Comparison of ENCODE assay signal across 1 cellular context in the genomic region with DNA sequence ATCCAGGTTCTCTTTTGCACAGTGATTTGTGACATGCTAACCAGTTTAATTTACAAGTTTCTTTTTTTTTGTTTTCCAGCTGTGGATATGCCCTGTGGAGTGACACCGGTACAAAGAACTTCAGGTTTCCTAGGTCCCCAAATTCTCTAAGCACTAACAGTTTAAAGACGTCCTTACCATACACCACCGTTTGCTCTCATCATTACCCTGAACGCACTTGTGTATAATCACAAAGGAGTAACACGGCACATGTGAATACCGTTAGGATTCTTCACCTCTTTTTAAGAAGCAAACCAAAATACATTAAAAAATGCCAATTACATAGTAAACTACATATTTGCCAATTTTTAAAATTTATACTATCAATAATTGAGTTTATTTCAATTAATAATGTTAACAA.
TF ChIP-seq lines count a peak whose summit lies in the region.

No MANE protein-coding gene starts in this region.

TF ChIP-seq in HepG2, 621 proteins besides CTCF, POLR2A, EP300 and RAD21 (continued from another document):
- TF ChIP-seq, protein P1, sequence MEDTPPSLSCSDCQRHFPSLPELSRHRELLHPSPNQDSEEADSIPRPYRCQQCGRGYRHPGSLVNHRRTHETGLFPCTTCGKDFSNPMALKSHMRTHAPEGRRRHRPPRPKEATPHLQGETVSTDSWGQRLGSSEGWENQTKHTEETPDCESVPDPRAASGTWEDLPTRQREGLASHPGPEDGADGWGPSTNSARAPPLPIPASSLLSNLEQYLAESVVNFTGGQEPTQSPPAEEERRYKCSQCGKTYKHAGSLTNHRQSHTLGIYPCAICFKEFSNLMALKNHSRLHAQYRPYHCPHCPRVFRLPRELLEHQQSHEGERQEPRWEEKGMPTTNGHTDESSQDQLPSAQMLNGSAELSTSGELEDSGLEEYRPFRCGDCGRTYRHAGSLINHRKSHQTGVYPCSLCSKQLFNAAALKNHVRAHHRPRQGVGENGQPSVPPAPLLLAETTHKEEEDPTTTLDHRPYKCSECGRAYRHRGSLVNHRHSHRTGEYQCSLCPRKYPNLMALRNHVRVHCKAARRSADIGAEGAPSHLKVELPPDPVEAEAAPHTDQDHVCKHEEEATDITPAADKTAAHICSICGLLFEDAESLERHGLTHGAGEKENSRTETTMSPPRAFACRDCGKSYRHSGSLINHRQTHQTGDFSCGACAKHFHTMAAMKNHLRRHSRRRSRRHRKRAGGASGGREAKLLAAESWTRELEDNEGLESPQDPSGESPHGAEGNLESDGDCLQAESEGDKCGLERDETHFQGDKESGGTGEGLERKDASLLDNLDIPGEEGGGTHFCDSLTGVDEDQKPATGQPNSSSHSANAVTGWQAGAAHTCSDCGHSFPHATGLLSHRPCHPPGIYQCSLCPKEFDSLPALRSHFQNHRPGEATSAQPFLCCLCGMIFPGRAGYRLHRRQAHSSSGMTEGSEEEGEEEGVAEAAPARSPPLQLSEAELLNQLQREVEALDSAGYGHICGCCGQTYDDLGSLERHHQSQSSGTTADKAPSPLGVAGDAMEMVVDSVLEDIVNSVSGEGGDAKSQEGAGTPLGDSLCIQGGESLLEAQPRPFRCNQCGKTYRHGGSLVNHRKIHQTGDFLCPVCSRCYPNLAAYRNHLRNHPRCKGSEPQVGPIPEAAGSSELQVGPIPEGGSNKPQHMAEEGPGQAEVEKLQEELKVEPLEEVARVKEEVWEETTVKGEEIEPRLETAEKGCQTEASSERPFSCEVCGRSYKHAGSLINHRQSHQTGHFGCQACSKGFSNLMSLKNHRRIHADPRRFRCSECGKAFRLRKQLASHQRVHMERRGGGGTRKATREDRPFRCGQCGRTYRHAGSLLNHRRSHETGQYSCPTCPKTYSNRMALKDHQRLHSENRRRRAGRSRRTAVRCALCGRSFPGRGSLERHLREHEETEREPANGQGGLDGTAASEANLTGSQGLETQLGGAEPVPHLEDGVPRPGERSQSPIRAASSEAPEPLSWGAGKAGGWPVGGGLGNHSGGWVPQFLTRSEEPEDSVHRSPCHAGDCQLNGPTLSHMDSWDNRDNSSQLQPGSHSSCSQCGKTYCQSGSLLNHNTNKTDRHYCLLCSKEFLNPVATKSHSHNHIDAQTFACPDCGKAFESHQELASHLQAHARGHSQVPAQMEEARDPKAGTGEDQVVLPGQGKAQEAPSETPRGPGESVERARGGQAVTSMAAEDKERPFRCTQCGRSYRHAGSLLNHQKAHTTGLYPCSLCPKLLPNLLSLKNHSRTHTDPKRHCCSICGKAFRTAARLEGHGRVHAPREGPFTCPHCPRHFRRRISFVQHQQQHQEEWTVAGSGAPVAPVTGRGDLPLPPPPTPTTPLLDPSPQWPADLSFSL (CRISPR knock-in tag; IDR thresholded peaks at IDR 0.05) = peak; percentile 11; the same call in 1 of the 2 replicates
- TF ChIP-seq, protein P2, sequence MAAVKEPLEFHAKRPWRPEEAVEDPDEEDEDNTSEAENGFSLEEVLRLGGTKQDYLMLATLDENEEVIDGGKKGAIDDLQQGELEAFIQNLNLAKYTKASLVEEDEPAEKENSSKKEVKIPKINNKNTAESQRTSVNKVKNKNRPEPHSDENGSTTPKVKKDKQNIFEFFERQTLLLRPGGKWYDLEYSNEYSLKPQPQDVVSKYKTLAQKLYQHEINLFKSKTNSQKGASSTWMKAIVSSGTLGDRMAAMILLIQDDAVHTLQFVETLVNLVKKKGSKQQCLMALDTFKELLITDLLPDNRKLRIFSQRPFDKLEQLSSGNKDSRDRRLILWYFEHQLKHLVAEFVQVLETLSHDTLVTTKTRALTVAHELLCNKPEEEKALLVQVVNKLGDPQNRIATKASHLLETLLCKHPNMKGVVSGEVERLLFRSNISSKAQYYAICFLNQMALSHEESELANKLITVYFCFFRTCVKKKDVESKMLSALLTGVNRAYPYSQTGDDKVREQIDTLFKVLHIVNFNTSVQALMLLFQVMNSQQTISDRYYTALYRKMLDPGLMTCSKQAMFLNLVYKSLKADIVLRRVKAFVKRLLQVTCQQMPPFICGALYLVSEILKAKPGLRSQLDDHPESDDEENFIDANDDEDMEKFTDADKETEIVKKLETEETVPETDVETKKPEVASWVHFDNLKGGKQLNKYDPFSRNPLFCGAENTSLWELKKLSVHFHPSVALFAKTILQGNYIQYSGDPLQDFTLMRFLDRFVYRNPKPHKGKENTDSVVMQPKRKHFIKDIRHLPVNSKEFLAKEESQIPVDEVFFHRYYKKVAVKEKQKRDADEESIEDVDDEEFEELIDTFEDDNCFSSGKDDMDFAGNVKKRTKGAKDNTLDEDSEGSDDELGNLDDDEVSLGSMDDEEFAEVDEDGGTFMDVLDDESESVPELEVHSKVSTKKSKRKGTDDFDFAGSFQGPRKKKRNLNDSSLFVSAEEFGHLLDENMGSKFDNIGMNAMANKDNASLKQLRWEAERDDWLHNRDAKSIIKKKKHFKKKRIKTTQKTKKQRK (IDR thresholded peaks at IDR 0.05; ENCODE audit: low read length) = no peak
- TF ChIP-seq PAWR (CRISPR knock-in tag; IDR thresholded peaks at IDR 0.05; ENCODE audit: borderline replicate concordance) (0 out of 2 replicates have a peak, but pooled peaks have one; percentile 27), LCORL (IDR thresholded peaks at IDR 0.05) (no peak), LCORL (CRISPR knock-in tag; IDR thresholded peaks at IDR 0.05) (peak; percentile 12; the same call in 1 of the 2 replicates), ZFX (CRISPR knock-in tag; IDR thresholded peaks at IDR 0.05; ENCODE audit: low read depth) (no peak)
- TF ChIP-seq, protein P3, sequence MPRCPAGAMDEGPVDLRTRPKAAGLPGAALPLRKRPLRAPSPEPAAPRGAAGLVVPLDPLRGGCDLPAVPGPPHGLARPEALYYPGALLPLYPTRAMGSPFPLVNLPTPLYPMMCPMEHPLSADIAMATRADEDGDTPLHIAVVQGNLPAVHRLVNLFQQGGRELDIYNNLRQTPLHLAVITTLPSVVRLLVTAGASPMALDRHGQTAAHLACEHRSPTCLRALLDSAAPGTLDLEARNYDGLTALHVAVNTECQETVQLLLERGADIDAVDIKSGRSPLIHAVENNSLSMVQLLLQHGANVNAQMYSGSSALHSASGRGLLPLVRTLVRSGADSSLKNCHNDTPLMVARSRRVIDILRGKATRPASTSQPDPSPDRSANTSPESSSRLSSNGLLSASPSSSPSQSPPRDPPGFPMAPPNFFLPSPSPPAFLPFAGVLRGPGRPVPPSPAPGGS (CRISPR knock-in tag; IDR thresholded peaks at IDR 0.05) = no peak
